ENCODE assay signal across 25 cellular contexts in genomic region chr2:118102433-118103082, GRCh38. TPM values are rescaled to one million over a fixed set of nuclear protein-coding genes. Genes with fewer than 3 reads are reported as not detected.
A peak's percentile ranks its signal among the peaks of the same experiment; 100 is the strongest.
DNase-seq lines count a peak whose midpoint lies in the region; ATAC-seq and TF ChIP-seq lines count a peak whose summit lies in the region.
"Had no signal": no experiment of that assay in that cellular context is flagged by ENCODE, and none has a peak within 500 bp of the region (broad histone marks: within the 10 kb centered on the region; RNA-seq: fewer than 3 reads in every experiment).

No MANE protein-coding gene starts in this region.

- H3K36me3 Mint-ChIP-seq in activated naive CD8-positive, alpha-beta T cell: peaks cover 15% of the 10 kb centered on the region
- H3K36me3 Mint-ChIP-seq in activated naive CD8-positive, alpha-beta T cell treated with anti-CD3 and anti-CD28 coated beads, Interleukin-2, amount 50 U/mL, for 24 hours (ENCODE audit: low read depth): peaks cover 50% of the 10 kb centered on the region
- H3K36me3 Mint-ChIP-seq in stimulated activated naive B cell treated with anti-CD40 and anti-IgM and Interleukin-4, amounts not matched to agents 10 μg/mL and 1 μg/mL and 100 μg/mL, for 72 hours: peaks cover 19 to 25% of the 10 kb centered on the region in 2 donors

- H3K27me3 Mint-ChIP-seq in activated naive CD8-positive, alpha-beta T cell: no peaks in the 10 kb centered on the region
- no peaks in the 10 kb centered on the region for H3K27me3 Mint-ChIP-seq in activated naive CD8-positive, alpha-beta T cell treated with anti-CD3 and anti-CD28 coated beads, Interleukin-2, amount 50 U/mL, for 24 hours
- no peaks in the 10 kb centered on the region for H3K27me3 Mint-ChIP-seq in stimulated activated naive B cell treated with anti-CD40 and anti-IgM and Interleukin-4, amounts not matched to agents 10 μg/mL and 1 μg/mL and 100 μg/mL, for 72 hours
- H3K27me3 Mint-ChIP-seq: activated naive CD4-positive, alpha-beta T cell treated with anti-CD3 and anti-CD28 coated beads, Interleukin-2, amount 50 U/mL, for 24 hours; effector memory CD8-positive, alpha-beta T cell had no signal

- peaks cover 23% of the 10 kb centered on the region for H3K79me1 ChIP-seq in mesenchymal stem cell (replicated peaks; ENCODE audit: low read length, poor library complexity, severe bottlenecking)

- no peaks in the 10 kb centered on the region for H3K9me3 ChIP-seq in mesenchymal stem cell (ENCODE audit: control insufficient read depth, low read length)
- H3K9me3 ChIP-seq: body of pancreas, uterus had no signal

- no peak overlapping the region for H2BK12ac ChIP-seq in mesenchymal stem cell (ENCODE audit: low read length in 2 of 2)

- H2AK5ac ChIP-seq in mesenchymal stem cell (ENCODE audit: low read length, severe bottlenecking): no peak overlapping the region

- H2AFZ ChIP-seq in mesenchymal stem cell (ENCODE audit: low read depth, low read length): no peak overlapping the region
- H2AFZ ChIP-seq: hepatocyte had no signal

- TF ChIP-seq CTCF in RWPE1 (conservative IDR thresholded peaks at IDR 0.05; ENCODE audit: low read depth) (no peak), fibroblast of mammary gland (conservative IDR thresholded peaks at IDR 0.05; ENCODE audit: control insufficient read depth, insufficient read depth, low read depth, low read length) (no peak)

- H3K27ac ChIP-seq in RWPE1: no peak overlapping the region
- no peak overlapping the region for H3K27ac ChIP-seq in mesenchymal stem cell (ENCODE audit: low read length, poor library complexity, severe bottlenecking)
- H3K27ac ChIP-seq: body of pancreas, hepatocyte, HL-60, uterus, VCaP had no signal

- peaks cover 17% of the 10 kb centered on the region for H3K4me1 Mint-ChIP-seq in activated naive CD8-positive, alpha-beta T cell (ENCODE audit: low read depth)
- peaks cover 19% of the 10 kb centered on the region for H3K4me1 Mint-ChIP-seq in activated naive CD8-positive, alpha-beta T cell treated with anti-CD3 and anti-CD28 coated beads, Interleukin-2, amount 50 U/mL, for 24 hours
- H3K4me1 Mint-ChIP-seq in stimulated activated naive B cell treated with anti-CD40 and anti-IgM and Interleukin-4, amounts not matched to agents 10 μg/mL and 1 μg/mL and 100 μg/mL, for 72 hours: peaks cover 13 to 20% of the 10 kb centered on the region in 2 donors

- CTCF ChIA-PET in RWPE1 (lab: Yijun Ruan, JAX): interaction anchor here (0.6 to 0.7 kb wide), 2 partner anchors 14 to 695 kb away, joined by 3 to 4 read pairs; partner anchors contain the start of gene INSIG2

- no peak overlapping the region for H4K8ac ChIP-seq in mesenchymal stem cell (ENCODE audit: low read length)

- H3K4me1 ChIP-seq in mesenchymal stem cell (ENCODE audit: control insufficient read depth, insufficient read depth, low read depth, low read length): no peaks in the 10 kb centered on the region
- H3K4me1 ChIP-seq: body of pancreas, uterus had no signal

- H3K9me3 Mint-ChIP-seq in activated naive CD8-positive, alpha-beta T cell (ENCODE audit: low read depth): no peaks in the 10 kb centered on the region
- H3K9me3 Mint-ChIP-seq in activated naive CD8-positive, alpha-beta T cell treated with anti-CD3 and anti-CD28 coated beads, Interleukin-2, amount 50 U/mL, for 24 hours: no peaks in the 10 kb centered on the region
- H3K9me3 Mint-ChIP-seq in stimulated activated naive B cell treated with anti-CD40 and anti-IgM and Interleukin-4, amounts not matched to agents 10 μg/mL and 1 μg/mL and 100 μg/mL, for 72 hours: no peaks in the 10 kb centered on the region
- H3K9me3 Mint-ChIP-seq: activated naive CD4-positive, alpha-beta T cell treated with anti-CD3 and anti-CD28 coated beads, Interleukin-2, amount 50 U/mL, for 24 hours; effector memory CD8-positive, alpha-beta T cell; T-helper 1 cell treated with Interleukin-12 subunit alpha and Interleukin-12 subunit beta and Interleukin-4 antibody, amounts not matched to agents 30 μg/mL and 1 μg/mL, for 36 hours had no signal

- H3K18ac ChIP-seq in mesenchymal stem cell (ENCODE audit: low read depth in 1 of 2, low read length in 2 of 2): no peak overlapping the region

- no peak overlapping the region for H2BK5ac ChIP-seq in mesenchymal stem cell (ENCODE audit: low read depth, low read length, poor library complexity, severe bottlenecking)

- no peak overlapping the region for H3K9ac ChIP-seq in mesenchymal stem cell (ENCODE audit: low read length)

- H3K4me3 Mint-ChIP-seq in activated naive CD8-positive, alpha-beta T cell: no peak overlapping the region
- no peak overlapping the region for H3K4me3 Mint-ChIP-seq in activated naive CD8-positive, alpha-beta T cell treated with anti-CD3 and anti-CD28 coated beads, Interleukin-2, amount 50 U/mL, for 24 hours
- no peak overlapping the region for H3K4me3 Mint-ChIP-seq in stimulated activated naive B cell treated with anti-CD40 and anti-IgM and Interleukin-4, amounts not matched to agents 10 μg/mL and 1 μg/mL and 100 μg/mL, for 72 hours
- H3K4me3 Mint-ChIP-seq: activated naive CD4-positive, alpha-beta T cell treated with anti-CD3 and anti-CD28 coated beads, Interleukin-2, amount 50 U/mL, for 24 hours; effector memory CD8-positive, alpha-beta T cell; T-helper 1 cell treated with Interleukin-12 subunit alpha and Interleukin-12 subunit beta and Interleukin-4 antibody, amounts not matched to agents 30 μg/mL and 1 μg/mL, for 36 hours had no signal

- no peak overlapping the region for H3K4ac ChIP-seq in mesenchymal stem cell (ENCODE audit: low read depth in 1 of 2, low read length in 2 of 2)

- WGBS in mesenchymal stem cell: 94% methylated on average over 5 of the region's 6 CpGs

- H3K36me3 ChIP-seq in mesenchymal stem cell (ENCODE audit: control insufficient read depth in 1 of 2, insufficient read depth in 2 of 2, low read depth in 1 of 2, low read length in 2 of 2): peaks cover 4 to 74% of the 10 kb centered on the region in 2 experiments
- H3K36me3 ChIP-seq: uterus had no signal

- no peak overlapping the region for H3K23ac ChIP-seq in mesenchymal stem cell (ENCODE audit: low read length in 2 of 2)

- peak overlapping the region; percentile 22 for H3K27ac Mint-ChIP-seq in activated naive CD8-positive, alpha-beta T cell
- no peak overlapping the region for H3K27ac Mint-ChIP-seq in activated naive CD8-positive, alpha-beta T cell treated with anti-CD3 and anti-CD28 coated beads, Interleukin-2, amount 50 U/mL, for 24 hours
- H3K27ac Mint-ChIP-seq in stimulated activated naive B cell treated with anti-CD40 and anti-IgM and Interleukin-4, amounts not matched to agents 10 μg/mL and 1 μg/mL and 100 μg/mL, for 72 hours: no peak overlapping the region
- H3K27ac Mint-ChIP-seq: activated naive CD4-positive, alpha-beta T cell treated with anti-CD3 and anti-CD28 coated beads, Interleukin-2, amount 50 U/mL, for 24 hours; effector memory CD8-positive, alpha-beta T cell; T-helper 1 cell treated with Interleukin-12 subunit alpha and Interleukin-12 subunit beta and Interleukin-4 antibody, amounts not matched to agents 30 μg/mL and 1 μg/mL, for 36 hours had no signal

- no peak for DNase-seq in activated naive CD8-positive, alpha-beta T cell treated with anti-CD3 and anti-CD28 coated beads, Interleukin-2, amount 50 U/mL, for 24 hours
- DNase-seq in RWPE1 (ENCODE audit: low spot score): peak; percentile 57
- DNase-seq in fibroblast of mammary gland (ENCODE audit: low read depth): peak; percentile 35
- DNase-seq in mesenchymal stem cell: no peak
- DNase-seq in stimulated activated naive B cell treated with anti-CD40 and anti-IgM and Interleukin-4, amounts not matched to agents 10 μg/mL and 1 μg/mL and 100 μg/mL, for 72 hours: no peak
- DNase-seq: activated CD4-positive, alpha-beta T cell treated with anti-CD3 and anti-CD28 coated beads, Interleukin-2, amount 50 U/mL, for 48 hours; activated T-cell treated with anti-CD3 and anti-CD28 coated beads for 4 hours; body of pancreas; C1 segment of cervical spinal cord; effector memory CD8-positive, alpha-beta T cell; islet precursor cell; NCI-H2171 treated with DMSO at 0.1 percent for 48 hours; NCI-H69; right cardiac atrium; stimulated activated CD4-positive, alpha-beta T cell treated with anti-CD3 and anti-CD28 coated beads, Interleukin-12 subunit alpha, Interleukin-12 subunit beta, amount 100 ng/mL, for 4 hours; stimulated activated CD8-positive, alpha-beta memory T cell treated with anti-CD3 and anti-CD28 coated beads, Interleukin-4, amount 100 ng/mL, for 48 hours; uterus had no signal

- H4K91ac ChIP-seq in mesenchymal stem cell (ENCODE audit: low read length): no peak overlapping the region

- ATAC-seq in activated naive CD8-positive, alpha-beta T cell treated with anti-CD3 and anti-CD28 coated beads, Interleukin-2, amount 50 U/mL, for 24 hours: no peak
- ATAC-seq in GM18861 (IDR thresholded peaks at IDR 0.05; ENCODE audit: unreplicated experiment): no peak
- no peak for ATAC-seq in HG03378 (IDR thresholded peaks at IDR 0.05; ENCODE audit: unreplicated experiment)
- ATAC-seq in stimulated activated naive B cell treated with anti-CD40 and anti-IgM and Interleukin-4, amounts not matched to agents 10 μg/mL and 1 μg/mL and 100 μg/mL, for 72 hours (replicated peaks): no peak
- ATAC-seq: body of pancreas; effector memory CD8-positive, alpha-beta T cell; right cardiac atrium had no signal

- H3K4me3 ChIP-seq in fibroblast of mammary gland (ENCODE audit: control insufficient read depth, low read depth, low read length) (no peak overlapping the region), mesenchymal stem cell (ENCODE audit: insufficient read depth in 1 of 2, low read depth in 1 of 2, low read length in 2 of 2) (no peak overlapping the region)
- H3K4me3 ChIP-seq: body of pancreas, hepatocyte, uterus had no signal

- POLR2A ChIA-PET in RWPE1 (lab: Yijun Ruan, JAX; ENCODE audit: low non-redundant PET): no interaction called here

- no peak overlapping the region for H3K4me2 ChIP-seq in mesenchymal stem cell (ENCODE audit: low read length, poor library complexity, severe bottlenecking)
- H3K4me2 ChIP-seq: hepatocyte had no signal

- no peaks in the 10 kb centered on the region for H3K27me3 ChIP-seq in mesenchymal stem cell (ENCODE audit: control insufficient read depth in 1 of 2, insufficient read depth in 1 of 2, low read length in 2 of 2)
- H3K27me3 ChIP-seq: body of pancreas, hepatocyte, uterus had no signal

- no peak overlapping the region for H2BK15ac ChIP-seq in mesenchymal stem cell (ENCODE audit: low read depth, poor library complexity, severe bottlenecking)

- no peak overlapping the region for H2BK120ac ChIP-seq in mesenchymal stem cell (ENCODE audit: low read depth, low read length)

- H3K14ac ChIP-seq in mesenchymal stem cell (ENCODE audit: low read length in 2 of 2): no peak overlapping the region

RNA-seq across cellular contexts. Expression of gene INSIG2, which starts 14.3 kb away (rescaled TPM):
- 10.1 TPM for polyA plus RNA-seq in mesenchymal stem cell (2013, experiment 1 of 2)
- polyA plus RNA-seq in mesenchymal stem cell (2013, experiment 2 of 2): 10.5 TPM

Comparison
In these comparisons a context has a peak if more than half of its experiments do, and no peak if none do; other contexts are left out.
1. DNase-seq: peak in RWPE1 (single experiment) and fibroblast of mammary gland (single experiment); none in activated naive CD8-positive, alpha-beta T cell treated with anti-CD3 and anti-CD28 coated beads, Interleukin-2, amount 50 U/mL, for 24 hours (single experiment), mesenchymal stem cell (single experiment) and stimulated activated naive B cell treated with anti-CD40 and anti-IgM and Interleukin-4, amounts not matched to agents 10 μg/mL and 1 μg/mL and 100 μg/mL, for 72 hours (single experiment).